Comparison of ENCODE assay signal across 19 cellular contexts in genomic region chr18:32393407-32393806, GRCh38.
"Had no signal": no experiment of that assay in that cellular context is flagged by ENCODE, and none has a peak within 500 bp of the region (broad histone marks: within the 10 kb centered on the region; RNA-seq: fewer than 3 reads in every experiment).

No MANE protein-coding gene starts in this region.

- DNase-seq: KBM-7; MV-4-11; NCI-H1048; NCI-H1436; NCI-H187; NCI-H2029; NCI-H2081 treated with DMSO at 0.1 percent for 48 hours; NCI-H345; NCI-H524; NCI-H526 treated with DMSO at 0.1 percent for 48 hours; NCI-H748 treated with DMSO at 0.1 percent for 48 hours; NK-92 treated with Interleukin-12 subunit alpha and Interleukin-12 subunit beta, amount 100 ng/mL, for 24 hours; PC-3; SHP77; SK-N-SH; SW 1271; T-cell had no signal

- ATAC-seq: Panc1, PC-3, T-cell had no signal

- H3K27ac ChIP-seq: RWPE1 had no signal

- H3K9me3 ChIP-seq: SK-N-SH had no signal
